In the genomic region with DNA sequence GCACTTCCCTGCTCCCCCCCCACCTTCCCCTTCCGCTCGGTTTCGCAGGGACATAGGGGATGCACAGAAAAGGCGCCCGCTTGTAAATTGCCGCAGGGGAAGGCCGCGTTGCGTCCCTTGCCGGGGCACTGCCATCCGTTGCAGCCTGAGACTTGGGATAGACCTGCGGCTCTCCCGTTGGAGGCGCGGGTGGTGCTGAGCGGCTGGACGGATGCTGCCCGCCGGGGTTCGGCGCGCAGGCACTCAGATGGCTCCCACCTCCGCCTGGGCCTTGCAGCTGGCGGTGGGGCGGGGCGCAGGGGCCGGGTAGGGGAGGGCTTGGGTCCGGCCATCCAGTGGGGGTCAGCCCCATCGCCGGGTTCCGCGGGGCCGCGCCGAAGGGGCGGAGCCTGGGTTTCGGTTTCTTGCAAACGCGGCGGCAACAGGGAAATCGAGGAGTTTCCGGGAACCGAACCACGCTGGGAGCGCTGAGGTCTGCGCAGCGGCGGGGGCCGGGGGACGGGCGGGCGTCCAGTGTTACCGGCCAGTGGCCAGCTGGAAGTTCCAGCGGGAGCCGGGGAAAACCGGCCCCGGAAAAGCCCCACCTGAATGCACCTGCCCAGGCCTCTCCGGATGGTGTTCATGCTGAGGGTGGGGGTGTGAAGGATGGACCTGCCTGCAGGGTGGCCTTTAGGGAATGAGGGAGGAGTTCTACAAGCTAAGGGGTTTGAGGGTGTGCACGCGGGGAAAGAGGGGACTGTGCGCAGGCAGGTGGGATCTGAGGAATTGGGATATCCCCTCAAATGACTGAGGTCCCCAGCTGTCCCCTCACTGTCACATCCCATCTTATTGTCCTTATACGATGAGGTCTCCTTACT, we compare ENCODE assay signal across 8 cellular contexts. TPM values are rescaled to one million over a fixed set of nuclear protein-coding genes. Genes with fewer than 3 reads are reported as not detected.
DNase-seq lines count a peak whose midpoint lies in the region; ATAC-seq lines count a peak whose summit lies in the region.

No MANE protein-coding gene starts in this region.

- peak; percentile 72 for ATAC-seq in left lobe of liver

- DNase-seq in NCI-H187 (lab: John Stamatoyannopoulos, UW) (peak; percentile 24 to 43), NCI-H187 treated with DMSO at 0.1 percent for 48 hours (lab: John Stamatoyannopoulos, UW) (no peak), HCEC 1CT (peak; percentile 87), MV-4-11 (lab: John Stamatoyannopoulos, UW) (peak; percentile 73), dermis microvascular lymphatic vessel endothelial cell (ENCODE audit: low read depth in 2 of 2) (peak; percentile 42 to 78), left lobe of liver (ENCODE audit: low spot score) (peak; percentile 95)
- peak; percentile 74 for DNase-seq in activated CD4-positive, CD25-positive, alpha-beta regulatory T cell treated with anti-CD3 and anti-CD28 coated beads, Interleukin-2, amount 50 U/mL, for 72 hours
- DNase-seq in stimulated activated CD4-positive, alpha-beta T cell treated with anti-CD3 and anti-CD28 coated beads, Interleukin-4, amount 100 ng/mL, for 1 hour, result peak; percentile 74

RNA-seq across cellular contexts. Expression of a gene that starts 6.3 kb away (rescaled TPM):
- total RNA-seq in dermis microvascular lymphatic vessel endothelial cell (11.2 and 23.4 TPM in 2 replicates), left lobe of liver (24.8 TPM)

RNA-seq across cellular contexts. Expression of a gene that starts 46.5 kb away (rescaled TPM):
- total RNA-seq in dermis microvascular lymphatic vessel endothelial cell (not detected in 2 replicates), left lobe of liver (not detected)

RNA-seq across cellular contexts. Expression of a gene that starts 59.9 kb away (rescaled TPM):
- total RNA-seq in dermis microvascular lymphatic vessel endothelial cell (6.9 and 7.5 TPM in 2 replicates), left lobe of liver (14.5 TPM)
